In the genomic region with DNA sequence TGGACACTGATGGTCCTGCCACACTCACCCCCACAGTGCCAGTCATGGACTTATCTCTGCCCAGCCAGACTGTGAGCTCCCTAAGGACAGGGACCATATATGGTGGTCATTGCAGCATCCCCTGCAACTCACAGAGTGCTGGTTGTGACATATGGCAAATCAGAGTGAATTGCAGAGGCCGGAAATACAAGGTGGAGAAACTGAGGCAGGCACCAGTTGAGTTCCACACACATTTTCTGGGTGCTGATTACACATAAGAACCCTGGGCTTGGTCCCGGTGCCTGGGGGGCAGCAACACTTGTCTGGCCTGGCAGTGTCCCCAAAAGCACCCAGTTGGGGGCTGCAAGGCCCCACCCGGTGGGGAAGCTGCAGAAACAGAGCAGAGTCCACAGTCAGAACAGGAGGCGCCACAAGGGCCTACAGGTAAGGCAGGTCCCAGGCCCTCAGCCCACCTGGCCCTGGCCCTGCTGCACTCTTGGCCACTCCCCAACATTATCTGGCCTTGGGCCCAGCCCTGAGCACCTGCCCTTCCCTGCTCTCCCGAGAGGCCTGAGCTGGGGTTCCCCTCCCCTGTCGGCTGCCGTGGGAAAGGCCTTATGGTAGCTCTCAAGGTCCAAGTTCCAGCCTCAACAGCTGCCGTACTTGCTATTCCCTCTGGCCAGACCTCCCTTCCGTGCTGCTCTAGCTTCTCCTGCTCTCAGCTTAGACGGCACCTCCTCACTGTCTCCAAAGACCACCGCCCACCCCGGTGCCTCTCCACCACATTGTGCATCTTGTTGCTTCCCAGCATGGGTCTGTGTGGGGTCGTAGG, we compare ENCODE assay signal across 1 cellular context.
TF ChIP-seq lines count a peak whose summit lies in the region.

No MANE protein-coding gene starts in this region.

TF ChIP-seq in IMR-90, 13 proteins besides CTCF, POLR2A, EP300 and RAD21 (continued from another document):
- TF ChIP-seq, protein P1, sequence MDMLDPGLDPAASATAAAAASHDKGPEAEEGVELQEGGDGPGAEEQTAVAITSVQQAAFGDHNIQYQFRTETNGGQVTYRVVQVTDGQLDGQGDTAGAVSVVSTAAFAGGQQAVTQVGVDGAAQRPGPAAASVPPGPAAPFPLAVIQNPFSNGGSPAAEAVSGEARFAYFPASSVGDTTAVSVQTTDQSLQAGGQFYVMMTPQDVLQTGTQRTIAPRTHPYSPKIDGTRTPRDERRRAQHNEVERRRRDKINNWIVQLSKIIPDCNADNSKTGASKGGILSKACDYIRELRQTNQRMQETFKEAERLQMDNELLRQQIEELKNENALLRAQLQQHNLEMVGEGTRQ (IDR thresholded peaks at IDR 0.05; ENCODE audit: low read depth, low read length): no peak
